In genomic region chr2:141710589-141711239, GRCh38 we compare ENCODE assay signal across 31 cellular contexts.
"Had no signal": no experiment of that assay in that cellular context is flagged by ENCODE, and none has a peak within 500 bp of the region (broad histone marks: within the 10 kb centered on the region; RNA-seq: fewer than 3 reads in every experiment).

No MANE protein-coding gene starts in this region.

- H3K9me3 Mint-ChIP-seq: nephron, neural progenitor cell, type B pancreatic cell had no signal

- H3K36me3 ChIP-seq: neural progenitor cell, ovary, spleen, suprapubic skin, tibial artery, transverse colon, upper lobe of right lung, uterus had no signal

- H3K27ac Mint-ChIP-seq: natural killer cell; neural progenitor cell; progenitor cell of endocrine pancreas; stimulated activated memory B cell treated with anti-CD40 and anti-IgM and Interleukin-4, amounts not matched to agents 10 μg/mL and 1 μg/mL and 100 μg/mL, for 72 hours; stimulated activated naive CD8-positive, alpha-beta T cell treated with anti-CD3 and anti-CD28 coated beads, Interleukin-15, amount 100 ng/mL, for 72 hours; type B pancreatic cell had no signal

- H3K27ac ChIP-seq: neural progenitor cell, ovary, parathyroid adenoma, psoas muscle, skin epidermis, spleen, suprapubic skin, testis, tibial artery, transverse colon, upper lobe of right lung, uterus had no signal

- H3K27me3 ChIP-seq: neural progenitor cell, ovary, spleen, suprapubic skin, testis, tibial artery, transverse colon, upper lobe of right lung, uterus had no signal

- H3K9ac ChIP-seq: neural progenitor cell, parathyroid adenoma had no signal

- H2AFZ ChIP-seq: neural progenitor cell, parathyroid adenoma had no signal

- H3K4me2 ChIP-seq: neural progenitor cell, smooth muscle cell had no signal

- H3K79me2 ChIP-seq: parathyroid adenoma had no signal

- H3K36me3 Mint-ChIP-seq: natural killer cell; neural progenitor cell; stimulated activated memory B cell treated with anti-CD40 and anti-IgM and Interleukin-4, amounts not matched to agents 10 μg/mL and 1 μg/mL and 100 μg/mL, for 72 hours; type B pancreatic cell had no signal

- H3K27me3 Mint-ChIP-seq: progenitor cell of endocrine pancreas; stimulated activated memory B cell treated with anti-CD40 and anti-IgM and Interleukin-4, amounts not matched to agents 10 μg/mL and 1 μg/mL and 100 μg/mL, for 72 hours; stimulated activated naive CD8-positive, alpha-beta T cell treated with anti-CD3 and anti-CD28 coated beads, Interleukin-15, amount 100 ng/mL, for 72 hours; type B pancreatic cell had no signal

- H3K4me3 ChIP-seq: neural progenitor cell, ovary, psoas muscle, skin epidermis, smooth muscle cell, spleen, suprapubic skin, testis, tibial artery, transverse colon, upper lobe of right lung, uterus had no signal

- H3K9me3 ChIP-seq: ovary, psoas muscle, spleen, suprapubic skin, testis, tibial artery, transverse colon, upper lobe of right lung, uterus had no signal

- H3K4me3 Mint-ChIP-seq: natural killer cell; nephron; neural progenitor cell; stimulated activated memory B cell treated with anti-CD40 and anti-IgM and Interleukin-4, amounts not matched to agents 10 μg/mL and 1 μg/mL and 100 μg/mL, for 72 hours; stimulated activated naive CD8-positive, alpha-beta T cell treated with anti-CD3 and anti-CD28 coated beads, Interleukin-15, amount 100 ng/mL, for 72 hours; type B pancreatic cell had no signal

- H3K4me1 ChIP-seq: neural progenitor cell, psoas muscle, spleen, suprapubic skin, testis, tibial artery, transverse colon, upper lobe of right lung, uterus had no signal

- ATAC-seq: natural killer cell; psoas muscle; right cardiac atrium; sciatic nerve; stimulated activated memory B cell treated with anti-CD40 and anti-IgM and Interleukin-4, amounts not matched to agents 10 μg/mL and 1 μg/mL and 100 μg/mL, for 72 hours; stimulated activated naive CD8-positive, alpha-beta T cell treated with anti-CD3 and anti-CD28 coated beads, Interleukin-15, amount 100 ng/mL, for 72 hours; stimulated activated naive CD8-positive, alpha-beta T cell treated with anti-CD3 and anti-CD28 coated beads, Interleukin-15, Interleukin-2, amounts not matched to agents 100 U/mL and 50 U/mL, for 24 hours; upper lobe of right lung had no signal

- DNase-seq: natural killer cell; occipital lobe; ovary; posterior cingulate gyrus; psoas muscle; right cardiac atrium; spleen; stimulated activated CD4-positive, alpha-beta T cell treated with anti-CD3 and anti-CD28 coated beads, Interleukin-12 subunit alpha, Interleukin-12 subunit beta, amount 100 ng/mL, for 4 hours; stimulated activated CD4-positive, alpha-beta T cell treated with anti-CD3 and anti-CD28 coated beads, Interleukin-1b, Interleukin-23, amount 100 ng/mL, for 48 hours; stimulated activated CD4-positive, alpha-beta T cell treated with anti-CD3 and anti-CD28 coated beads, Interleukin-4, amount 100 ng/mL, for 1 hour; stimulated activated CD4-positive, alpha-beta T cell treated with anti-CD3 and anti-CD28 coated beads, Interleukin-4, amount 100 ng/mL, for 4 hours; stimulated activated CD8-positive, alpha-beta memory T cell treated with anti-CD3 and anti-CD28 coated beads, Interleukin-4, amount 100 ng/mL, for 48 hours; stimulated activated naive CD4-positive, alpha-beta T cell; stimulated activated naive CD8-positive, alpha-beta T cell treated with anti-CD3 and anti-CD28 coated beads, Interleukin-15, amount 100 ng/mL, for 72 hours; stimulated activated naive CD8-positive, alpha-beta T cell treated with anti-CD3 and anti-CD28 coated beads, Interleukin-15, Interleukin-2, amounts not matched to agents 100 U/mL and 50 U/mL, for 24 hours; substantia nigra; testis; tibial artery; transverse colon; upper lobe of right lung; uterus had no signal

- H3K4me1 Mint-ChIP-seq: natural killer cell; stimulated activated memory B cell treated with anti-CD40 and anti-IgM and Interleukin-4, amounts not matched to agents 10 μg/mL and 1 μg/mL and 100 μg/mL, for 72 hours; stimulated activated naive CD8-positive, alpha-beta T cell treated with anti-CD3 and anti-CD28 coated beads, Interleukin-15, amount 100 ng/mL, for 72 hours had no signal
